Comparison of ENCODE assay signal across 28 cellular contexts in genomic region chr4:68077737-68078136, GRCh38. TPM values are rescaled to one million over a fixed set of nuclear protein-coding genes. Genes with fewer than 3 reads are reported as not detected.
"Had no signal": no experiment of that assay in that cellular context is flagged by ENCODE, and none has a peak within 500 bp of the region (broad histone marks: within the 10 kb centered on the region; RNA-seq: fewer than 3 reads in every experiment).

No MANE protein-coding gene starts in this region.

- H3K4me3 Mint-ChIP-seq: activated CD8-positive, alpha-beta T cell treated with anti-CD3 and anti-CD28 coated beads, Interleukin-2, amount 10 ng/mL, durations not matched to agents 7 days and 5 days; activated naive CD8-positive, alpha-beta T cell treated with anti-CD3 and anti-CD28 coated beads, Interleukin-2, amount 50 U/mL, for 24 hours; IgD-negative memory B cell; T-helper 17 cell; WTC11 had no signal

- H3K36me3 Mint-ChIP-seq: activated naive CD4-positive, alpha-beta T cell treated with anti-CD3 and anti-CD28 coated beads, Interleukin-2, amount 50 U/mL, for 72 hours; IgD-negative memory B cell; WTC11 had no signal

- DNase-seq: activated CD4-positive, alpha-beta T cell treated with anti-CD3 and anti-CD28 coated beads for 48 hours; activated CD4-positive, alpha-beta T cell treated with anti-CD3 and anti-CD28 coated beads, Interleukin-2, amount 50 U/mL, for 4 hours; activated CD4-positive, CD25-positive, alpha-beta regulatory T cell treated with anti-CD3 and anti-CD28 coated beads, Interleukin-2, amount 50 U/mL, for 72 hours; activated CD8-positive, alpha-beta memory T cell treated with anti-CD3 and anti-CD28 coated beads, Interleukin-2, amount 50 U/mL, for 48 hours; activated CD8-positive, alpha-beta T cell treated with anti-CD3 and anti-CD28 coated beads, Interleukin-2, amount 10 ng/mL, durations not matched to agents 7 days and 5 days; activated naive CD4-positive, alpha-beta T cell treated with Interleukin-2 at 50 U/mL for 16 hours; activated naive CD8-positive, alpha-beta T cell treated with anti-CD3 and anti-CD28 coated beads, Interleukin-2, amount 50 U/mL, for 24 hours; activated T-cell treated with anti-CD3 and anti-CD28 coated beads, Interleukin-2, amount 50 U/mL, for 1 hour; amygdala; brain microvascular endothelial cell; KG1; NCI-H1092; NCI-H1417 treated with DMSO at 0.1 percent for 48 hours; NCI-H1694 treated with DMSO at 0.1 percent for 48 hours; NCI-H2029 treated with DMSO at 0.1 percent for 48 hours; NCI-H345; NCI-H510A treated with DMSO at 0.1 percent for 48 hours; NCI-H69; SIG-M5; T-helper 17 cell; T-helper 9 cell had no signal

- H3K27ac ChIP-seq: brain microvascular endothelial cell, cardiac muscle cell had no signal

- H3K27me3 Mint-ChIP-seq: activated naive CD8-positive, alpha-beta T cell treated with anti-CD3 and anti-CD28 coated beads, Interleukin-2, amount 50 U/mL, for 24 hours; T-helper 17 cell had no signal

- H3K4me1 Mint-ChIP-seq: activated naive CD8-positive, alpha-beta T cell treated with anti-CD3 and anti-CD28 coated beads, Interleukin-2, amount 50 U/mL, for 24 hours; IgD-negative memory B cell; T-helper 17 cell had no signal

- ATAC-seq: activated CD8-positive, alpha-beta T cell treated with anti-CD3 and anti-CD28 coated beads, Interleukin-2, amount 10 ng/mL, durations not matched to agents 7 days and 5 days; activated naive CD4-positive, alpha-beta T cell treated with anti-CD3 and anti-CD28 coated beads, Interleukin-2, amount 50 U/mL, for 72 hours; activated naive CD8-positive, alpha-beta T cell treated with anti-CD3 and anti-CD28 coated beads, Interleukin-2, amount 50 U/mL, for 24 hours; T-helper 17 cell; WTC11 had no signal

- H3K9me3 Mint-ChIP-seq: activated naive CD4-positive, alpha-beta T cell treated with anti-CD3 and anti-CD28 coated beads, Interleukin-2, amount 50 U/mL, for 72 hours; activated naive CD8-positive, alpha-beta T cell treated with anti-CD3 and anti-CD28 coated beads, Interleukin-2, amount 50 U/mL, for 24 hours; IgD-negative memory B cell; WTC11 had no signal

- H3K27me3 ChIP-seq: brain microvascular endothelial cell, cardiac muscle cell had no signal

- H3K27ac Mint-ChIP-seq: activated CD8-positive, alpha-beta T cell treated with anti-CD3 and anti-CD28 coated beads, Interleukin-2, amount 10 ng/mL, durations not matched to agents 7 days and 5 days; activated naive CD4-positive, alpha-beta T cell treated with anti-CD3 and anti-CD28 coated beads, Interleukin-2, amount 50 U/mL, for 72 hours; activated naive CD8-positive, alpha-beta T cell treated with anti-CD3 and anti-CD28 coated beads, Interleukin-2, amount 50 U/mL, for 24 hours; IgD-negative memory B cell; T-helper 17 cell; WTC11 had no signal

RNA-seq across cellular contexts. Expression of gene TMPRSS11F, which starts 51.9 kb away (rescaled TPM):
- total RNA-seq: activated CD8-positive, alpha-beta T cell treated with anti-CD3 and anti-CD28 coated beads, Interleukin-2, amount 10 ng/mL, durations not matched to agents 7 days and 5 days; activated naive CD4-positive, alpha-beta T cell treated with anti-CD3 and anti-CD28 coated beads, Interleukin-2, amount 50 U/mL, for 72 hours; cardiac muscle cell; MCF 10A; OCI-LY7; RPMI7951; T-helper 17 cell; WTC11 had no signal
